Comparison of ENCODE assay signal across 12 cellular contexts in the genomic region with DNA sequence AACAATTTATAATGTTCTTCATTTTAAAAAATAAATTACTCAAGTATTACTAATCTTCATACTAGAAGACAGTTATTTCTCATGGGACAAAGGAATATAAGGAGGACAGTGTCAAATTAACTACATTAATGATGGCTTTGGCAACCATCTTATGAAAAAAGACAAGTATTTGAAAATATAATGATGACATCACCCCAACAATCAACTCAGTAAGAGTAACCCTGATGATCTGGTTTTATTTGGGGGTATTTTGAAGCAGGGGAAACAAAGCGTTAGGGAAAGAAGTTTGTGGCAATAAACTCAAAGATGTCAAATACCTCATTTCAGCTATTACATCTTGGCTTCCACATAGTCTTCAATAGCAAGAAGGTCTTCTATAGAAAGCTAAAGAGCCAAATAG. TPM values are rescaled to one million over a fixed set of nuclear protein-coding genes. Genes with fewer than 3 reads are reported as not detected.
"Had no signal": no experiment of that assay in that cellular context is flagged by ENCODE, and none has a peak within 500 bp of the region (broad histone marks: within the 10 kb centered on the region; RNA-seq: fewer than 3 reads in every experiment).

No MANE protein-coding gene starts in this region.

- ATAC-seq: GM23338, HCT116 had no signal

- H3K9me3 ChIP-seq: HAP-1 had no signal

- H3K4me2 ChIP-seq: GM23338 had no signal

- DNase-seq: GM23248, GOT3, H7, H9, HCEC 1CT, HFFc6 had no signal

- H3K27ac ChIP-seq: GM23248 had no signal

- FAIRE-seq: H1, H54 had no signal

- H3K36me3 ChIP-seq: HAP-1 had no signal

- H3K9ac ChIP-seq: GM23248 had no signal

- H2AFZ ChIP-seq: GM23248, GM23338 had no signal

- H3K4me3 ChIP-seq: GM23248, GM23338, HAP-1 had no signal

RNA-seq across cellular contexts. Expression of a gene that starts 29.0 kb away (rescaled TPM):
- total RNA-seq: H4 had no signal
